10 cellular contexts compared by ENCODE assay signal in the genomic region with DNA sequence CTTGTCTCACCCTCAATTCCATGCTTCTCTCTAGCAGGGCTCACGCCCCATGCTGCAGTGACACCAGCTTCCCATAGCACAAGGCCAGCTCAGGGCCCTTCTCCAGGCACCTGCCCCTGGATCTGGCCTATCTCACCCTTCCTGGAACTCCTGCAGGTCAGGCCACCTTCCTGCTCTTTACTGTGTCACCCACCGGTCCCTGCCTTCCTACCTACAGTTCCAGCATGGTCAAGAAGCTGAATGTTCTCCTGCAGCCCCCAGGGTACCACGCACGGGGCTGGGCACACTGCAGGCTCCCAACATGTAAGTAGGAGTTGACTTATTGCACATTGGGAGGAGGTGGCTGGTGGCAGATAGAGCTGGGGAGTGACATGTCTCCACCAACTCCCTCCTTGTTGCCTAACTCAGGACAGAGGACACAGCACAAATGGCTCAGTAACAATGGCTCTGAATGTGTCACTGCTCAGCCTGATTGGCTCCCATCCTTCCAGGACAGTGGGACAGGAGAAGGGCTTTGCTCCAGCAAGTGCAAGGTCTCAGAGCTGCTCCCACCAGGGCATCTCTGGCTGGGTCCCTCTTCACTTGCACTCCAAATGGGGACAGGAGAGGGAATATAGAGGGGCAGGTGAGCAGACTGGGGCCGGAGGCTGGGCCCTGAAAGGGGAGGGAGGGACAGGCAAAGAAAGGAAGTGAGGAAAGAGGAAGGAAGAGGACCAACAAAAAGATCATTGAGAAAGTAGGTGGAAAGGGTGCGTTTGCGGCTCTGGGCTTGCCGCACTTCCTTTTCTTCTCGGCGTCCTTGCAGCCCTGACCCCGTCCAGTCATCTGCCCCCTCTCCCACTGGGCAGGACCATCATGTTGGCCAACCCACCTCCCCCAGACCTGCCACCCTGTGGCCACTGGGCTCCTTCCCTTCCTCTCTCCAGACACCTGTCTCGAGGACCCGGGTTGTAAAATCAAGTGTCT. TPM values are rescaled to one million over a fixed set of nuclear protein-coding genes. Genes with fewer than 3 reads are reported as not detected.
DNase-seq lines count a peak whose midpoint lies in the region; ATAC-seq, FAIRE-seq and TF ChIP-seq lines count a peak whose summit lies in the region.
"Had no signal": no experiment of that assay in that cellular context is flagged by ENCODE, and none has a peak within 500 bp of the region (broad histone marks: within the 10 kb centered on the region; RNA-seq: fewer than 3 reads in every experiment).

No MANE protein-coding gene starts in this region.

- TF ChIP-seq EP300 in K562 (IDR thresholded peaks at IDR 0.05; ENCODE audit: low read length), result no peak

- no peak for FAIRE-seq in K562 (lab: Jason Lieb, UNC)

- no peaks in the 10 kb centered on the region for H3K9me3 ChIP-seq in CD4-positive, alpha-beta memory T cell (ENCODE audit: control insufficient read depth in 1 of 2, low read length in 2 of 2)
- H3K9me3 ChIP-seq in K562 (replicated peaks; ENCODE audit: control insufficient read depth, insufficient read depth, low read depth, low read length) (no peaks in the 10 kb centered on the region), muscle layer of colon (ENCODE audit: low read length) (no peaks in the 10 kb centered on the region)

- POLR2A ChIA-PET in CD4-positive, alpha-beta memory T cell (lab: Charles Lee; ENCODE audit: partially characterized antibody), result interaction anchor here (0.8 to 11.4 kb wide), 4 partner anchors 14 to 202 kb away, joined by 3 to 179 read pairs (median 38); partner anchors contain the start of genes GSTO1, ITPRIP and SFR1
- POLR2A ChIA-PET in K562 (lab: Yijun Ruan, JAX), result no interaction called here

- BruUV-seq in K562 (replicated peaks; lab: Mats Ljungman, UMichigan), result no TSS peak

- in situ Hi-C loops in K562 (cut with MboI), result no loop called here

- TF ChIP-seq POLR2A in NB4 (IDR thresholded peaks at IDR 0.05; ENCODE audit: extremely low read depth, insufficient read length) (no peak), K562 (conservative IDR thresholded peaks at IDR 0.05) (no peak)

- intact Hi-C loops in CD4-positive, alpha-beta memory T cell (cut with micrococcal nuclease), result loop anchor here (2.0 to 10.0 kb wide), 2 partner anchors 15 to 409 kb away; partner anchors contain the start of genes ITPRIP and STN1
- intact Hi-C loops in K562 (cut with micrococcal nuclease), result loop anchor here (1.0 kb wide), 1 partner anchor 13 kb away; no protein-coding TSS in a partner anchor

- peaks cover 71 to 100% (median 92%) of the 10 kb centered on the region in 4 donors for H3K4me1 Mint-ChIP-seq in CD4-positive, alpha-beta memory T cell

- TF ChIP-seq CTCF in NB4 (IDR thresholded peaks at IDR 0.05; ENCODE audit: low read depth, low read length), result peak; percentile 1
- no peak for TF ChIP-seq CTCF in K562 (IDR thresholded peaks at IDR 0.05 in 2 of 3, conservative IDR thresholded peaks at IDR 0.05 in 1 of 3; ENCODE audit: insufficient read depth in 2 of 3, low read depth in 1 of 3, low read length in 3 of 3)

- H3K36me3 ChIP-seq in CD4-positive, alpha-beta memory T cell (ENCODE audit: insufficient read depth, low read length), result no peaks in the 10 kb centered on the region
- H3K36me3 ChIP-seq in K562 (ENCODE audit: control insufficient read depth, insufficient read depth, low read length), result peaks cover 65% of the 10 kb centered on the region; the same call in 2 of the 3 replicates
- H3K36me3 ChIP-seq in muscle layer of colon (ENCODE audit: insufficient read depth, low read length), result no peaks in the 10 kb centered on the region

- peaks cover 100% of the 10 kb centered on the region for H3K4me1 ChIP-seq in CD4-positive, alpha-beta memory T cell (ENCODE audit: insufficient read depth, low read length)
- peaks cover 12 to 27% of the 10 kb centered on the region in 2 experiments for H3K4me1 ChIP-seq in K562 (replicated peaks in 1 of 2; ENCODE audit: control insufficient read depth in 2 of 2, insufficient read depth in 2 of 2, low read length in 2 of 2)
- peaks cover 83% of the 10 kb centered on the region for H3K4me1 ChIP-seq in muscle layer of colon (ENCODE audit: insufficient read depth, low read length)

- peaks cover 0 to 7% (median 0%) of the 10 kb centered on the region in 8 donors for H3K9me3 Mint-ChIP-seq in CD4-positive, alpha-beta memory T cell

- H4K20me1 ChIP-seq in K562 (replicated peaks; ENCODE audit: control insufficient read depth, insufficient read depth, low read length), result peaks cover 76% of the 10 kb centered on the region

- no peak overlapping the region for H3K4me2 ChIP-seq in K562 (ENCODE audit: insufficient read depth, low read length)

- DNase-seq in CD4-positive, alpha-beta memory T cell, result no peak
- DNase-seq in NB4 (ENCODE audit: low read depth), result peak; percentile 90
- DNase-seq in K562 (ENCODE audit: extremely low read depth in 1 of 4, low spot score in 3 of 4), result no peak
- no peak for DNase-seq in NCI-H2081 treated with DMSO at 0.1 percent for 48 hours (lab: John Stamatoyannopoulos, UW)
- no peak for DNase-seq in NCI-H82 treated with DMSO at 0.1 percent for 48 hours (lab: John Stamatoyannopoulos, UW; ENCODE audit: unreplicated experiment)
- DNase-seq: activated CD8-positive, alpha-beta memory T cell treated with anti-CD3 and anti-CD28 coated beads, Interleukin-2, amount 50 U/mL, for 48 hours; NCI-H510A had no signal

- peaks cover 0 to 13% of the 10 kb centered on the region in 2 donors for H3K36me3 Mint-ChIP-seq in CD4-positive, alpha-beta memory T cell

- 79% methylated on average over 8 of the region's 13 CpGs for WGBS in K562 (ENCODE audit: insufficient coverage, low coverage, missing lambda C conversion rate)

- no peak overlapping the region for H2AFZ ChIP-seq in K562 (ENCODE audit: low read depth, low read length)

- no peak for ATAC-seq in K562
- ATAC-seq in GM21447 (IDR thresholded peaks at IDR 0.05; ENCODE audit: unreplicated experiment), result no peak
- ATAC-seq in HG02798 (IDR thresholded peaks at IDR 0.05; ENCODE audit: poor library complexity, unreplicated experiment), result no peak

- H3K4me3 ChIP-seq in CD4-positive, alpha-beta memory T cell (ENCODE audit: low read length in 2 of 2), result no peak overlapping the region
- H3K4me3 ChIP-seq in NB4 (ENCODE audit: low read depth, low read length) (peak overlapping the region; percentile 9), K562 (no peak overlapping the region), muscle layer of colon (ENCODE audit: low read depth in 1 of 2, low read length in 2 of 2) (no peak overlapping the region)

- TF ChIP-seq RAD21 in K562 (CRISPR knock-in tag; conservative IDR thresholded peaks at IDR 0.05 in 1 of 2, IDR thresholded peaks at IDR 0.05 in 1 of 2), result no peak

- CTCF ChIA-PET in CD4-positive, alpha-beta memory T cell (lab: Charles Lee; ENCODE audit: partially characterized antibody), result interaction anchor here (1.0 to 5.6 kb wide), 5 partner anchors 18 to 49 kb away, joined by 4 to 62 read pairs (median 8); no protein-coding TSS in a partner anchor
- CTCF ChIA-PET in K562 (lab: Yijun Ruan, JAX; ENCODE audit: low intra/inter-chr PET ratio), result no interaction called here

- H3K27ac Mint-ChIP-seq in CD4-positive, alpha-beta memory T cell, result peak overlapping the region; percentile 78 to 98 (median 95)

- no peaks in the 10 kb centered on the region for H3K27me3 Mint-ChIP-seq in CD4-positive, alpha-beta memory T cell

- H3K9me1 ChIP-seq in K562 (ENCODE audit: control insufficient read depth, insufficient read depth, low read length), result peaks cover 24% of the 10 kb centered on the region

- peak overlapping the region; percentile 45 to 86 (median 73) for H3K4me3 Mint-ChIP-seq in CD4-positive, alpha-beta memory T cell

- no peaks in the 10 kb centered on the region for H3K27me3 ChIP-seq in CD4-positive, alpha-beta memory T cell (ENCODE audit: insufficient read depth, low read length)
- H3K27me3 ChIP-seq in K562 (ENCODE audit: control insufficient read depth in 2 of 2, insufficient read depth in 2 of 2, low read length in 2 of 2) (no peaks in the 10 kb centered on the region), muscle layer of colon (ENCODE audit: control insufficient read depth in 1 of 2, insufficient read depth in 2 of 2, low read length in 2 of 2) (no peaks in the 10 kb centered on the region)

- peaks cover 100% of the 10 kb centered on the region for H3K79me2 ChIP-seq in K562 (ENCODE audit: control insufficient read depth, insufficient read depth, low read length)

- H3K27ac ChIP-seq in CD4-positive, alpha-beta memory T cell (ENCODE audit: low read depth, low read length), result peak overlapping the region; percentile 31
- H3K27ac ChIP-seq in K562 (ENCODE audit: extremely low read depth, low read depth, low read length) (no peak overlapping the region), muscle layer of colon (ENCODE audit: low read depth, low read length) (peak overlapping the region; percentile 20)

- H3K9ac ChIP-seq in K562 (ENCODE audit: insufficient read depth in 1 of 2, low read depth in 2 of 2, low read length in 2 of 2), result no peak overlapping the region
- H3K9ac ChIP-seq in muscle layer of colon (ENCODE audit: low read length), result no peak overlapping the region

RNA-seq across cellular contexts. Expression of gene ITPRIP, which starts 14.3 kb away (rescaled TPM):
- 10 to 100 TPM; 15.6 to 15.7 TPM for total RNA-seq in CD4-positive, alpha-beta memory T cell
- 10 to 100 TPM; 10.3 to 12.8 TPM for polyA plus RNA-seq in CD4-positive, alpha-beta memory T cell
- total RNA-seq in K562 (2011; cell fraction: chromatin; rRNA removed; ENCODE audit: low replicate concordance), result 30.8 and 81.8 TPM in 2 replicates
- 74.2 and 84.7 TPM in 2 replicates for total RNA-seq in K562 (2011; cell fraction: nucleolus; rRNA removed)
- total RNA-seq in K562 (2011; cell fraction: nucleoplasm; rRNA removed), result 65.3 and 65.6 TPM in 2 replicates
- 11.1 and 14.2 TPM in 2 replicates for total RNA-seq in K562 (2014; rRNA removed)
- 5.1 and 5.5 TPM in 2 replicates for total RNA-seq in K562 (2014; rRNA removed; fragmentation: Illumina TruSeq; extraction: Trizol)
- 5.2 and 5.4 TPM in 2 replicates for total RNA-seq in K562 (2015; rRNA removed; fragmentation: Illumina TruSeq; extraction: Trizol)
- 27.0 and 28.5 TPM in 2 replicates for total RNA-seq in K562 (2021)
- polyA plus RNA-seq in K562 (2011; rRNA removed), result 10.9 and 13.3 TPM in 2 replicates
- 14.2 and 21.9 TPM in 2 replicates for polyA plus RNA-seq in K562 (2011; cell fraction: cytosol; rRNA removed)
- polyA plus RNA-seq in K562 (2011; cell fraction: nucleus; rRNA removed), result 11.7 and 18.8 TPM in 2 replicates
- 14.6 and 21.0 TPM in 2 replicates for polyA plus RNA-seq in K562 (2012)
- 17.8 and 18.5 TPM in 2 replicates for polyA plus RNA-seq in K562 (2014; fragmentation: Illumina TruSeq; extraction: Trizol)
- 1 to 10 TPM; 4.4 to 4.9 TPM for polyA plus RNA-seq in K562 (2014; fragmentation: Nextera tagmentation; extraction: Ambion mirVana)
- polyA plus RNA-seq in K562 (2014; rRNA removed), result 12.9 and 15.3 TPM in 2 replicates
- polyA minus RNA-seq in K562 (2011; rRNA and poly(A)+ RNA removed), result 16.3 and 19.5 TPM in 2 replicates
- polyA minus RNA-seq in K562 (2011; cell fraction: cytosol; rRNA and poly(A)+ RNA removed), result 18.0 and 19.1 TPM in 2 replicates
- polyA minus RNA-seq in K562 (2011; cell fraction: nucleus; rRNA and poly(A)+ RNA removed), result 20.5 and 25.3 TPM in 2 replicates

RNA-seq across cellular contexts. Expression of gene CFAP58, which starts 29.6 kb away (rescaled TPM):
- total RNA-seq in CD4-positive, alpha-beta memory T cell, result not detected
- not detected for polyA plus RNA-seq in CD4-positive, alpha-beta memory T cell
- 0.30 and 3.4 TPM in 2 replicates for total RNA-seq in K562 (2011; cell fraction: chromatin; rRNA removed; ENCODE audit: low replicate concordance)
- 0.33 and 0.92 TPM in 2 replicates for total RNA-seq in K562 (2011; cell fraction: nucleolus; rRNA removed)
- total RNA-seq in K562 (2011; cell fraction: nucleoplasm; rRNA removed), result 1.1 and 1.2 TPM in 2 replicates
- total RNA-seq in K562 (2014; rRNA removed) (0.45 and 2.0 TPM in 2 replicates), K562 (2014; rRNA removed; fragmentation: Illumina TruSeq; extraction: Trizol) (0.98 and 1.2 TPM in 2 replicates), K562 (2015; rRNA removed; fragmentation: Illumina TruSeq; extraction: Trizol) (0.54 and 0.68 TPM in 2 replicates), K562 (2021) (0.60 and 0.69 TPM in 2 replicates)
- polyA plus RNA-seq in K562 (2011; rRNA removed) (0.62 and 1.2 TPM in 2 replicates), K562 (2014; fragmentation: Illumina TruSeq; extraction: Trizol) (0.71 and 0.72 TPM in 2 replicates), K562 (2014; fragmentation: Nextera tagmentation; extraction: Ambion mirVana) (under 1 TPM; 0.08 to 0.52 TPM), K562 (2014; rRNA removed) (0.42 and 1.0 TPM in 2 replicates)
- 0.06 and 0.22 TPM in 2 replicates for polyA plus RNA-seq in K562 (2011; cell fraction: cytosol; rRNA removed)
- polyA plus RNA-seq in K562 (2011; cell fraction: nucleus; rRNA removed), result 1.4 and 1.5 TPM in 2 replicates
- 0.51 and 1.7 TPM in 2 replicates for polyA plus RNA-seq in K562 (2012)
- 0.88 and 1.3 TPM in 2 replicates for polyA minus RNA-seq in K562 (2011; rRNA and poly(A)+ RNA removed)
- polyA minus RNA-seq in K562 (2011; cell fraction: cytosol; rRNA and poly(A)+ RNA removed), result 0.48 and 0.91 TPM in 2 replicates
- polyA minus RNA-seq in K562 (2011; cell fraction: nucleus; rRNA and poly(A)+ RNA removed), result 0.40 and 1.3 TPM in 2 replicates

RNA-seq across cellular contexts. Expression of gene GSTO2, which starts 55.0 kb away (rescaled TPM):
- total RNA-seq in CD4-positive, alpha-beta memory T cell, result 1 to 10 TPM; 1.6 to 2.3 TPM
- polyA plus RNA-seq in CD4-positive, alpha-beta memory T cell, result 1 to 10 TPM in 1 of 2 donors, under 1 TPM in 1; 0.94 to 1.2 TPM
- total RNA-seq in K562 (2011; cell fraction: chromatin; rRNA removed; ENCODE audit: low replicate concordance), result 0.79 and 1.1 TPM in 2 replicates
- 0.79 and 1.8 TPM in 2 replicates for total RNA-seq in K562 (2011; cell fraction: nucleolus; rRNA removed)
- total RNA-seq in K562 (2011; cell fraction: nucleoplasm; rRNA removed), result 1.2 and 2.1 TPM in 2 replicates
- total RNA-seq in K562 (2014; rRNA removed) (0.18 and 0.33 TPM in 2 replicates), K562 (2014; rRNA removed; fragmentation: Illumina TruSeq; extraction: Trizol) (0.29 and 0.45 TPM in 2 replicates), K562 (2015; rRNA removed; fragmentation: Illumina TruSeq; extraction: Trizol) (0.30 and 0.40 TPM in 2 replicates), K562 (2021) (0.96 and 1.4 TPM in 2 replicates)
- polyA plus RNA-seq in K562 (2011; rRNA removed) (0.74 and 1.8 TPM in 2 replicates), K562 (2014; fragmentation: Illumina TruSeq; extraction: Trizol) (0.40 and 0.78 TPM in 2 replicates), K562 (2014; fragmentation: Nextera tagmentation; extraction: Ambion mirVana) (1 to 10 TPM in 1 of 2 experiments, under 1 TPM in 1; 0.90 to 1.0 TPM), K562 (2014; rRNA removed) (1.1 and 1.7 TPM in 2 replicates)
- 1.4 and 2.1 TPM in 2 replicates for polyA plus RNA-seq in K562 (2011; cell fraction: cytosol; rRNA removed)
- polyA plus RNA-seq in K562 (2011; cell fraction: nucleus; rRNA removed), result 0.86 and 0.92 TPM in 2 replicates
- 0.65 and 0.80 TPM in 2 replicates for polyA plus RNA-seq in K562 (2012)
- polyA minus RNA-seq in K562 (2011; rRNA and poly(A)+ RNA removed), result 0.27 and 0.67 TPM in 2 replicates
- 0.57 and 0.82 TPM in 2 replicates for polyA minus RNA-seq in K562 (2011; cell fraction: cytosol; rRNA and poly(A)+ RNA removed)
- 0.78 and 1.8 TPM in 2 replicates for polyA minus RNA-seq in K562 (2011; cell fraction: nucleus; rRNA and poly(A)+ RNA removed)
